ENCODE assay signal across 23 cellular contexts in the genomic region with DNA sequence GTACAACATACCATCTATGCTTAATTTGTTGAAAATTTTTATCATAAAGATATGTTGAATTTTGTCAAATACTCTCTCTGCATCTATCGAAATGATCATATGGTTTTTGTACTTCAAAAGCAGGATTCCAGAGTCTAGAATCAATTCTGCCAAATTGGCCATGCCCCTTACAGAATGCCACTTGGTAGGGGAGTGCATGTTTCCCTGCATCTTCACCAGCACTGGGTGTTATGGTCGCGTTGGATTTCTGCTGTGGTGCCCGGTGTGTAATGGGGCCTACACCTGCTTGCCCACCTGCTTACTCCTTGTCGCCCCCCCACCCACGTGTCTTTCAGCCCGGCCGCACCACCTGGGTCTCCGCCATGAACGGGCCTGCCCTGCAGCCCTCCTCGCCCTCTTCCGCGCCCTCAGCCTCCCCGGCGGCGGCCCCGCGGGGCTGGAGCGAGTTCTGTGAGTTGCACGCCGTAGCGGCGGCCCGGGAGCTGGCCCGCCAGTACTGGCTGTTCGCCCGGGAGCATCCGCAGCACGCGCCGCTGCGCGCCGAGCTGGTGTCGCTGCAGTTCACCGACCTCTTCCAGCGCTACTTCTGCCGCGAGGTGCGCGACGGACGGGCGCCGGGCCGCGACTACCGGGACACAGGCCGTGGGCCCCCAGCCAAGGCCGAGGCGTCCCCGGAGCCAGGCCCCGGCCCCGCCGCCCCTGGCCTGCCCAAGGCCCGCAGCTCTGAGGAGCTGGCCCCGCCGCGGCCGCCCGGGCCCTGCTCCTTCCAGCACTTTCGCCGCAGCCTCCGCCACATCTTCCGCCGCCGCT.
"Had no signal": no experiment of that assay in that cellular context is flagged by ENCODE, and none has a peak within 500 bp of the region (broad histone marks: within the 10 kb centered on the region; RNA-seq: fewer than 3 reads in every experiment).

No MANE protein-coding gene starts in this region.

- H3K9me3 Mint-ChIP-seq: activated naive CD8-positive, alpha-beta T cell treated with anti-CD3 and anti-CD28 coated beads, Interleukin-2, amount 10 ng/mL, durations not matched to agents 7 days and 5 days had no signal

- H3K27me3 ChIP-seq: breast epithelium, SJCRH30 had no signal

- DNase-seq: activated CD4-positive, alpha-beta T cell treated with anti-CD3 and anti-CD28 coated beads for 48 hours; activated CD4-positive, alpha-beta T cell treated with anti-CD3 and anti-CD28 coated beads, Interleukin-2, amount 50 U/mL, for 4 hours; activated CD8-positive, alpha-beta memory T cell treated with anti-CD3 and anti-CD28 coated beads, Interleukin-2, amount 50 U/mL, for 48 hours; activated CD8-positive, alpha-beta T cell treated with anti-CD3 and anti-CD28 coated beads, Interleukin-2, amount 10 ng/mL, durations not matched to agents 7 days and 5 days; activated naive CD4-positive, alpha-beta T cell treated with anti-CD3 and anti-CD28 coated beads, Interleukin-2, amount 50 U/mL, for 16 hours; activated naive CD8-positive, alpha-beta T cell treated with anti-CD3 and anti-CD28 coated beads, Interleukin-2, amount 10 ng/mL, durations not matched to agents 7 days and 5 days; activated T-cell treated with anti-CD3 and anti-CD28 coated beads, Interleukin-2, amount 50 U/mL, for 1 hour; aorta; central memory CD4-positive, alpha-beta T cell; KG1; NCI-H1048; NCI-H146; NCI-H187 treated with DMSO at 0.1 percent for 48 hours; NCI-H2081 treated with DMSO at 0.1 percent for 48 hours; NCI-H446; NCI-H524; PC-3; SJCRH30; SK-N-SH; T-helper 1 cell had no signal

- H3K9ac ChIP-seq: SK-N-SH had no signal

- H3K36me3 ChIP-seq: breast epithelium had no signal

- ATAC-seq: activated CD4-positive, CD25-positive, alpha-beta regulatory T cell treated with anti-CD3 and anti-CD28 coated beads, Interleukin-2, amount 50 U/mL, for 24 hours; activated CD8-positive, alpha-beta T cell treated with anti-CD3 and anti-CD28 coated beads, Interleukin-2, amount 10 ng/mL, durations not matched to agents 7 days and 5 days; PC-3 had no signal

- H3K9me2 ChIP-seq: SK-N-SH had no signal

- H3K4me3 ChIP-seq: breast epithelium, SJCRH30 had no signal

- H3K27me3 Mint-ChIP-seq: activated naive CD8-positive, alpha-beta T cell treated with anti-CD3 and anti-CD28 coated beads, Interleukin-2, amount 10 ng/mL, durations not matched to agents 7 days and 5 days had no signal

- H3K4me2 ChIP-seq: SK-N-SH had no signal

- H3K27ac ChIP-seq: breast epithelium, SJCRH30, VCaP had no signal

- H3K9me3 ChIP-seq: breast epithelium, SJCRH30, SK-N-SH had no signal

- H3K4me3 Mint-ChIP-seq: activated CD8-positive, alpha-beta T cell treated with anti-CD3 and anti-CD28 coated beads, Interleukin-2, amount 10 ng/mL, durations not matched to agents 7 days and 5 days; activated naive CD8-positive, alpha-beta T cell treated with anti-CD3 and anti-CD28 coated beads, Interleukin-2, amount 10 ng/mL, durations not matched to agents 7 days and 5 days had no signal

- H3K27ac Mint-ChIP-seq: activated CD8-positive, alpha-beta T cell treated with anti-CD3 and anti-CD28 coated beads, Interleukin-2, amount 10 ng/mL, durations not matched to agents 7 days and 5 days; activated naive CD8-positive, alpha-beta T cell treated with anti-CD3 and anti-CD28 coated beads, Interleukin-2, amount 10 ng/mL, durations not matched to agents 7 days and 5 days had no signal
